25 cellular contexts compared by ENCODE assay signal in the genomic region with DNA sequence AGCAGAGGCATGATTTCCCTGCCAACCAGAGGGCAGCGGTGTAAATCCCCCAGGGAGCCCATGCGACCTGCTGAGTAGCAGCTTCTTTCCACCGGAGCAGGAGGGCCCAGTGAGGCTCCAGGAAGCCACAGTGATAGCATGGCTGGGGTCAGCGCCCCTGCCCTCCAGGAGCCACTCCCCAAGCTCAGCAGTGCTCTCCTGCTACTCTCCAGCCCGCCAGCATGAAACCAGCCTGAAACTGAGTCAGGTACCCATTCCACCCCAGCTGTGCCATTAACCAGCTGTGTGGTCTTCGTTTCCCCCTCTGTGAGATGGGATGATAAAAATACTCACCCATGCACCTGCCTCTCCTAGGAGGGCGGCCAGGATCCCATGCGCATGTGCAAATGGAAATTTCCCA.
A peak's percentile ranks its signal among the peaks of the same experiment; 100 is the strongest.
DNase-seq lines count a peak whose midpoint lies in the region; ATAC-seq, FAIRE-seq and TF ChIP-seq lines count a peak whose summit lies in the region.
"Had no signal": no experiment of that assay in that cellular context is flagged by ENCODE, and none has a peak within 500 bp of the region (broad histone marks: within the 10 kb centered on the region; RNA-seq: fewer than 3 reads in every experiment).

No MANE protein-coding gene starts in this region.

- H3K23ac ChIP-seq in mesenchymal stem cell (ENCODE audit: low read length in 2 of 2), result no peak overlapping the region

- no peaks in the 10 kb centered on the region for H3K27me3 ChIP-seq in BLaER1
- no peaks in the 10 kb centered on the region for H3K27me3 ChIP-seq in GM23338 (ENCODE audit: insufficient read depth)
- no peaks in the 10 kb centered on the region for H3K27me3 ChIP-seq in mesenchymal stem cell (ENCODE audit: control insufficient read depth in 1 of 2, insufficient read depth in 1 of 2, low read length in 2 of 2)
- H3K27me3 ChIP-seq: MG63 had no signal

- no peaks in the 10 kb centered on the region for H3F3A ChIP-seq in GM23338 (replicated peaks; ENCODE audit: low read depth)

- H3K18ac ChIP-seq in mesenchymal stem cell (ENCODE audit: low read depth in 1 of 2, low read length in 2 of 2), result peak overlapping the region in 1 of 2 experiments; percentile 5

- H3K27ac Mint-ChIP-seq in GM23338 (no peak overlapping the region), T-helper 17 cell (no peak overlapping the region)
- H3K27ac Mint-ChIP-seq: CD4-positive, alpha-beta T cell had no signal

- H3K4me3 Mint-ChIP-seq in GM23338 (no peak overlapping the region), T-helper 17 cell (no peak overlapping the region)
- H3K4me3 Mint-ChIP-seq: CD4-positive, alpha-beta T cell had no signal

- peaks cover 7% of the 10 kb centered on the region for H3K27me3 Mint-ChIP-seq in GM23338 (ENCODE audit: insufficient read depth, low read depth, poor library complexity)
- H3K27me3 Mint-ChIP-seq in T-helper 17 cell, result peaks cover 28% of the 10 kb centered on the region
- H3K27me3 Mint-ChIP-seq: CD4-positive, alpha-beta T cell had no signal

- H3K4me1 Mint-ChIP-seq in GM23338, result peaks cover 33% of the 10 kb centered on the region
- peaks cover 7% of the 10 kb centered on the region for H3K4me1 Mint-ChIP-seq in T-helper 17 cell

- no peak overlapping the region for H4K8ac ChIP-seq in mesenchymal stem cell (ENCODE audit: low read length)

- no peak overlapping the region for H4K91ac ChIP-seq in mesenchymal stem cell (ENCODE audit: low read length)

- peak; percentile 66 for FAIRE-seq in RCC 7860 (lab: Jason Lieb, UNC)
- FAIRE-seq: D721Med, GM12878 had no signal

- H2BK5ac ChIP-seq in mesenchymal stem cell (ENCODE audit: low read depth, low read length, poor library complexity, severe bottlenecking), result no peak overlapping the region

- peak overlapping the region; percentile 33 for H2AK5ac ChIP-seq in mesenchymal stem cell (ENCODE audit: low read length, severe bottlenecking)

- H3K14ac ChIP-seq in mesenchymal stem cell (ENCODE audit: low read length in 2 of 2), result no peak overlapping the region

- H2BK120ac ChIP-seq in mesenchymal stem cell (ENCODE audit: low read depth, low read length), result no peak overlapping the region

- H2BK12ac ChIP-seq in mesenchymal stem cell (ENCODE audit: low read length in 2 of 2), result peak overlapping the region in 1 of 2 experiments; percentile 15

- no peak for TF ChIP-seq CTCF in GM23338 (conservative IDR thresholded peaks at IDR 0.05; ENCODE audit: low read depth in 2 of 2)

- H3K27ac ChIP-seq in BLaER1, result no peak overlapping the region
- no peak overlapping the region for H3K27ac ChIP-seq in GM23338 (ENCODE audit: low read depth)
- peak overlapping the region; percentile 97 for H3K27ac ChIP-seq in mesenchymal stem cell (ENCODE audit: low read length, poor library complexity, severe bottlenecking)
- H3K27ac ChIP-seq: PC-9 had no signal

- no peaks in the 10 kb centered on the region for H3K79me2 ChIP-seq in GM23338 (replicated peaks; ENCODE audit: insufficient read depth)

- H3K4me1 ChIP-seq in BLaER1 (peaks cover 32% of the 10 kb centered on the region), GM23338 (ENCODE audit: insufficient read depth) (0 out of 2 replicates have a peak, but pooled peaks cover 11% of the 10 kb centered on the region), mesenchymal stem cell (ENCODE audit: control insufficient read depth, insufficient read depth, low read depth, low read length) (peaks cover 55% of the 10 kb centered on the region)

- H3K4me3 ChIP-seq in BLaER1 (no peak overlapping the region), GM23338 (no peak overlapping the region), mesenchymal stem cell (ENCODE audit: insufficient read depth in 1 of 2, low read depth in 1 of 2, low read length in 2 of 2) (no peak overlapping the region)
- H3K4me3 ChIP-seq: GM12878, MG63, PC-9 had no signal

- H3K9me3 ChIP-seq in BLaER1, result peaks cover 8% of the 10 kb centered on the region; the same call in 1 of the 2 replicates
- H3K9me3 ChIP-seq in mesenchymal stem cell (ENCODE audit: control insufficient read depth, low read length), result no peaks in the 10 kb centered on the region
- no peaks in the 10 kb centered on the region for H3K9me3 ChIP-seq in T-helper 17 cell (ENCODE audit: control insufficient read depth, low read length, poor library complexity, severe bottlenecking)
- H3K9me3 ChIP-seq: MG63 had no signal

- WGBS in mesenchymal stem cell, result 86% methylated on average over 6 of the region's 8 CpGs

- H3K9ac ChIP-seq in BLaER1, result no peak overlapping the region
- no peak overlapping the region for H3K9ac ChIP-seq in mesenchymal stem cell (ENCODE audit: low read length)

- no peaks in the 10 kb centered on the region for H3K9me3 Mint-ChIP-seq in GM23338
- H3K9me3 Mint-ChIP-seq: CD4-positive, alpha-beta T cell had no signal

- peak; percentile 26; the same call in 2 of the 3 replicates for ATAC-seq in GM23338
- no peak for ATAC-seq in HG02981 (IDR thresholded peaks at IDR 0.05; ENCODE audit: unreplicated experiment)
- no peak for ATAC-seq in T-helper 17 cell
- ATAC-seq: GM12878 had no signal

- no peaks in the 10 kb centered on the region; the same call in 2 of the 3 replicates for H3K36me3 Mint-ChIP-seq in GM23338 (ENCODE audit: low read depth)
- H3K36me3 Mint-ChIP-seq in T-helper 17 cell (ENCODE audit: low read depth), result no peaks in the 10 kb centered on the region

- no peaks in the 10 kb centered on the region for H3K9me2 ChIP-seq in GM23338 (ENCODE audit: insufficient read depth)

- DNase-seq in GM23338 (ENCODE audit: low spot score), result peak; percentile 30
- DNase-seq in RCC 7860 (ENCODE audit: low spot score), result peak; percentile 38
- DNase-seq in mesenchymal stem cell, result no peak
- DNase-seq in NCI-H1436 (lab: John Stamatoyannopoulos, UW), result no peak
- no peak for DNase-seq in T1000 (lab: John Stamatoyannopoulos, UW)
- no peak for DNase-seq in T-helper 17 cell
- DNase-seq: CD4-positive, alpha-beta T cell; DMS53; GDM1; GOT3; HCEC 1CT; KG1; MG63; NCI-H1105 treated with DMSO at 0.1 percent for 48 hours; NCI-H2029; NCI-H446 treated with DMSO at 0.1 percent for 48 hours; NCI-H526; NCI-H82; PC-9; RPMI8226; SHP77 treated with DMSO at 0.1 percent for 48 hours had no signal

- H4K20me1 ChIP-seq in BLaER1 (peaks cover 82% of the 10 kb centered on the region), GM23338 (replicated peaks; ENCODE audit: insufficient read depth) (no peaks in the 10 kb centered on the region)

- H3K36me3 ChIP-seq in BLaER1 (peaks cover 6% of the 10 kb centered on the region; the same call in 1 of the 2 replicates), GM23338 (ENCODE audit: insufficient read depth) (no peaks in the 10 kb centered on the region), mesenchymal stem cell (ENCODE audit: control insufficient read depth in 1 of 2, insufficient read depth in 2 of 2, low read depth in 1 of 2, low read length in 2 of 2) (peaks cover 0 to 5% of the 10 kb centered on the region in 2 experiments)
- H3K36me3 ChIP-seq: MG63 had no signal

- no peak overlapping the region for H3K4ac ChIP-seq in mesenchymal stem cell (ENCODE audit: low read depth in 1 of 2, low read length in 2 of 2)

- H2AFZ ChIP-seq in GM23338, result no peak overlapping the region
- no peak overlapping the region for H2AFZ ChIP-seq in mesenchymal stem cell (ENCODE audit: low read depth, low read length)
- H2AFZ ChIP-seq: PC-9 had no signal

- H3K4me2 ChIP-seq in BLaER1 (peak overlapping the region; percentile 67), GM23338 (no peak overlapping the region), mesenchymal stem cell (ENCODE audit: low read length, poor library complexity, severe bottlenecking) (no peak overlapping the region)
- H3K4me2 ChIP-seq: PC-9 had no signal

- H3K79me1 ChIP-seq in mesenchymal stem cell (replicated peaks; ENCODE audit: low read length, poor library complexity, severe bottlenecking), result peaks cover 6% of the 10 kb centered on the region

- H2BK15ac ChIP-seq in mesenchymal stem cell (ENCODE audit: low read depth, poor library complexity, severe bottlenecking), result peak overlapping the region; percentile 54

TF ChIP-seq in GM23338, 12 proteins besides CTCF, POLR2A, EP300 and RAD21 (continues in another document):
- TF ChIP-seq NANOG (IDR thresholded peaks at IDR 0.05; ENCODE audit: borderline replicate concordance), result no peak
- no peak for TF ChIP-seq JUNB (IDR thresholded peaks at IDR 0.05; ENCODE audit: unreplicated experiment)
- no peak for TF ChIP-seq EZH2 (IDR thresholded peaks at IDR 0.05; ENCODE audit: low read depth, unreplicated experiment)

Comparison
In these comparisons a context has a peak if more than half of its experiments do, and no peak if none do; other contexts are left out.
1. DNase-seq: peak in GM23338 (single experiment) and RCC 7860 (single experiment); none in mesenchymal stem cell (single experiment), NCI-H1436 (single experiment), T1000 (single experiment) and T-helper 17 cell (0 of 3).